Comparison of ENCODE assay signal across 8 cellular contexts in genomic region chr9:132241483-132241839, GRCh38.
DNase-seq lines count a peak whose midpoint lies in the region; ATAC-seq and TF ChIP-seq lines count a peak whose summit lies in the region.

No MANE protein-coding gene starts in this region.

- H3K4me2 ChIP-seq in IMR-90 (ENCODE audit: low read depth, low read length) = peak overlapping the region; percentile 93

- ATAC-seq in GM18907 (IDR thresholded peaks at IDR 0.05; ENCODE audit: unreplicated experiment) (peak; percentile 7), IMR-90 (ENCODE audit: low read depth) (peak; percentile 13; the same call in 1 of the 2 replicates), GM18520 (IDR thresholded peaks at IDR 0.05; ENCODE audit: unreplicated experiment) (no peak)

- peaks cover 60% of the 10 kb centered on the region for H3K27me3 ChIP-seq in IMR-90 (ENCODE audit: control insufficient read depth, insufficient read depth, low read length)
- peaks cover 36% of the 10 kb centered on the region for H3K27me3 ChIP-seq in ectodermal cell (ENCODE audit: control insufficient read depth, insufficient read depth, low read length, poor library complexity, severe bottlenecking)
- H3K27me3 ChIP-seq in ovary = no peaks in the 10 kb centered on the region

- H2BK15ac ChIP-seq in IMR-90 (ENCODE audit: low read depth, low read length) = no peak overlapping the region

- peak overlapping the region; percentile 95 for H2AFZ ChIP-seq in IMR-90 (replicated peaks; ENCODE audit: low read length, poor library complexity)

- no peak overlapping the region for H3K4ac ChIP-seq in IMR-90 (ENCODE audit: low read depth, low read length)

- H2BK5ac ChIP-seq in IMR-90 (ENCODE audit: low read depth, low read length, poor library complexity, severe bottlenecking) = no peak overlapping the region

- TF ChIP-seq EP300 in ovary (IDR thresholded peaks at IDR 0.05) = no peak

- no peak overlapping the region for H2BK120ac ChIP-seq in IMR-90 (ENCODE audit: low read depth, low read length)

- no peak for TF ChIP-seq CTCF in IMR-90 (conservative IDR thresholded peaks at IDR 0.05; ENCODE audit: low read depth, low read length)
- TF ChIP-seq CTCF in ovary (IDR thresholded peaks at IDR 0.05) = peak in 1 of 3 donors; percentile 19

- in situ Hi-C loops in IMR-90 (cut with MboI; ENCODE audit: low sequenced_read_pairs) = no loop called here

- H3K4me3 ChIP-seq in IMR-90 (ENCODE audit: insufficient read depth, low read depth, low read length) (peak overlapping the region; percentile 49), ectodermal cell (ENCODE audit: insufficient read depth, low read depth, low read length) (peak overlapping the region; percentile 41), ovary (peak overlapping the region; percentile 69)

- no peak for TF ChIP-seq RAD21 in IMR-90 (IDR thresholded peaks at IDR 0.05; ENCODE audit: low read length)

- H3K27ac ChIP-seq in IMR-90 (ENCODE audit: insufficient read depth, low read length) = no peak overlapping the region
- H3K27ac ChIP-seq in ectodermal cell (ENCODE audit: insufficient read depth, low read depth, low read length, poor library complexity, severe bottlenecking) = no peak overlapping the region
- no peak overlapping the region for H3K27ac ChIP-seq in ovary

- no peak overlapping the region for H2BK20ac ChIP-seq in IMR-90 (ENCODE audit: low read depth, low read length)

- DNase-seq in IMR-90 (no peak), ovary (no peak), HuH-7.5 (ENCODE audit: low spot score) (no peak), NOMO-1 (lab: John Stamatoyannopoulos, UW; ENCODE audit: unreplicated experiment in 2 of 2) (no peak)
- DNase-seq in stimulated activated CD4-positive, alpha-beta T cell treated with anti-CD3 and anti-CD28 coated beads, Interleukin-4, amount 100 ng/mL, for 24 hours = no peak

- H3K9ac ChIP-seq in IMR-90 (ENCODE audit: low read depth, low read length) = no peak overlapping the region

- H3K18ac ChIP-seq in IMR-90 (ENCODE audit: low read depth, low read length) = no peak overlapping the region

- H3K9me1 ChIP-seq in IMR-90 (ENCODE audit: insufficient read depth, low read length) = no peaks in the 10 kb centered on the region

- peak overlapping the region; percentile 7 for H2AK9ac ChIP-seq in IMR-90 (replicated peaks; ENCODE audit: low read depth, low read length, poor library complexity)

- CTCF ChIA-PET in IMR-90 (lab: Yijun Ruan, JAX) = interaction anchor here (0.7 to 0.8 kb wide), 3 partner anchors 18 to 483 kb away, joined by 3 read pairs; no protein-coding TSS in a partner anchor

- no peaks in the 10 kb centered on the region for H3K79me1 ChIP-seq in IMR-90 (ENCODE audit: low read depth in 1 of 2, low read length in 2 of 2)

- no peaks in the 10 kb centered on the region for H3K36me3 ChIP-seq in IMR-90 (ENCODE audit: control insufficient read depth, insufficient read depth, low read length)
- H3K36me3 ChIP-seq in ectodermal cell (ENCODE audit: control insufficient read depth, insufficient read depth, low read length) = no peaks in the 10 kb centered on the region
- no peaks in the 10 kb centered on the region for H3K36me3 ChIP-seq in ovary

- no peak overlapping the region for H4K91ac ChIP-seq in IMR-90 (ENCODE audit: insufficient read depth, low read depth, low read length)

- dilution Hi-C loops in IMR-90 (cut with HindIII; ENCODE audit: low sequenced_read_pairs, unreplicated experiment) = no loop called here

- H3K56ac ChIP-seq in IMR-90 (ENCODE audit: extremely low read depth, insufficient read depth, low read length) = no peak overlapping the region

- H3K4me1 ChIP-seq in IMR-90 (ENCODE audit: control insufficient read depth, insufficient read depth, low read length) (peaks cover 5% of the 10 kb centered on the region), ectodermal cell (ENCODE audit: control insufficient read depth, insufficient read depth, low read length) (peaks cover 16% of the 10 kb centered on the region), ovary (ENCODE audit: insufficient read depth) (peaks cover 5% of the 10 kb centered on the region)

- H3K14ac ChIP-seq in IMR-90 (replicated peaks; ENCODE audit: low read depth, low read length) = no peak overlapping the region

- no peak overlapping the region for H4K5ac ChIP-seq in IMR-90 (ENCODE audit: low read depth, low read length)

- WGBS in IMR-90 (ENCODE audit: extremely low coverage in 2 of 2, insufficient read length in 1 of 2), 2 experiments = 0% methylated on average over 12 of the region's 33 CpGs; no CpG with 5 or more reads in 1 of the 2 experiments
- 0 to 1% methylated on average over 33 of the region's 33 CpGs for WGBS in ectodermal cell, 2 experiments
- 0 to 1% (median 0%) methylated on average over 9 to 33 of the region's 33 CpGs for WGBS in ovary, 3 donors

- intact Hi-C loops in IMR-90 (cut with micrococcal nuclease) = no loop called here
- intact Hi-C loops in ovary (cut with DNase I) = no loop called here

- no peak for TF ChIP-seq POLR2A in IMR-90 (IDR thresholded peaks at IDR 0.05; ENCODE audit: low read depth, low read length)
- no peak for TF ChIP-seq POLR2A in ovary (IDR thresholded peaks at IDR 0.05)

- no peak overlapping the region for H2AK5ac ChIP-seq in IMR-90 (ENCODE audit: low read depth, low read length)

- H4K8ac ChIP-seq in IMR-90 (ENCODE audit: low read depth in 2 of 2, low read length in 2 of 2) = no peak overlapping the region

- POLR2A ChIA-PET in IMR-90 (lab: Charles Lee; ENCODE audit: unreplicated experiment) = no interaction called here

- H3K23ac ChIP-seq in IMR-90 (ENCODE audit: low read depth, low read length) = no peak overlapping the region

- H3K9me3 ChIP-seq in IMR-90 (ENCODE audit: control insufficient read depth, insufficient read depth, low read length) = no peaks in the 10 kb centered on the region
- H3K9me3 ChIP-seq in ectodermal cell (ENCODE audit: control insufficient read depth, low read length) = no peaks in the 10 kb centered on the region
- H3K9me3 ChIP-seq in ovary = no peaks in the 10 kb centered on the region

- no TSS peak for BruUV-seq in IMR-90 (replicated peaks; lab: Mats Ljungman, UMichigan)

- H4K20me1 ChIP-seq in IMR-90 (ENCODE audit: insufficient read depth, low read length) = peaks cover 10% of the 10 kb centered on the region

TF ChIP-seq in IMR-90, 13 proteins besides CTCF, POLR2A, EP300 and RAD21:
- TF ChIP-seq NFE2L2 (IDR thresholded peaks at IDR 0.05; ENCODE audit: low read depth, low read length) = no peak
- no peak for TF ChIP-seq ELK1 (IDR thresholded peaks at IDR 0.05; ENCODE audit: borderline replicate concordance, low read depth, low read length)
- TF ChIP-seq BHLHE40 (IDR thresholded peaks at IDR 0.05; ENCODE audit: low read depth, low read length) = peak; percentile 61; the same call in 1 of the 2 replicates
- no peak for TF ChIP-seq MAZ (IDR thresholded peaks at IDR 0.05; ENCODE audit: borderline replicate concordance, low read depth, low read length)
- no peak for TF ChIP-seq RCOR1 (IDR thresholded peaks at IDR 0.05; ENCODE audit: insufficient replicate concordance, low read length)
- no peak for TF ChIP-seq SMC3 (IDR thresholded peaks at IDR 0.05; ENCODE audit: low read depth, low read length)
- no peak for TF ChIP-seq MAFK (IDR thresholded peaks at IDR 0.05; ENCODE audit: low read depth, low read length)
- 0 out of 2 replicates have a peak, but pooled peaks have one; percentile 7 for TF ChIP-seq MXI1 (IDR thresholded peaks at IDR 0.05; ENCODE audit: borderline replicate concordance, low read depth, low read length)
- no peak for TF ChIP-seq CHD1 (IDR thresholded peaks at IDR 0.05; ENCODE audit: low read depth, low read length)
- no peak for TF ChIP-seq RFX5 (IDR thresholded peaks at IDR 0.05; ENCODE audit: low read depth, low read length)
- TF ChIP-seq USF2 (IDR thresholded peaks at IDR 0.05; ENCODE audit: low read depth, low read length) = no peak
- no peak for TF ChIP-seq CEBPB (IDR thresholded peaks at IDR 0.05; ENCODE audit: low read depth, low read length)
- no peak for TF ChIP-seq FOS (IDR thresholded peaks at IDR 0.05; ENCODE audit: low read depth, low read length)
TF ChIP-seq in IMR-90: peak in this region for 2.
